ENCODE assay signal across 9 cellular contexts in genomic region chr11:2940166-2940929, GRCh38. TPM values are rescaled to one million over a fixed set of nuclear protein-coding genes. Genes with fewer than 3 reads are reported as not detected.
DNase-seq lines count a peak whose midpoint lies in the region; ATAC-seq and FAIRE-seq lines count a peak whose summit lies in the region.
"Had no signal": no experiment of that assay in that cellular context is flagged by ENCODE, and none has a peak within 500 bp of the region (broad histone marks: within the 10 kb centered on the region; RNA-seq: fewer than 3 reads in every experiment).

No MANE protein-coding gene starts in this region.

- peak; percentile 82 for DNase-seq in GM23248
- peak; percentile 90 for DNase-seq in RCC 7860 (ENCODE audit: low spot score)
- DNase-seq in renal cortical epithelial cell (ENCODE audit: low read depth): peak; percentile 65
- no peak for DNase-seq in OCI-M2 (lab: John Stamatoyannopoulos, UW; ENCODE audit: unreplicated experiment)
- DNase-seq in pons (ENCODE audit: low spot score): no peak
- no peak for DNase-seq in NCI-H187 treated with DMSO at 0.1 percent for 48 hours (lab: John Stamatoyannopoulos, UW)
- DNase-seq: cortex of kidney had no signal

- 0 out of 2 replicates have a peak, but pooled peaks cover 4% of the 10 kb centered on the region for H3F3A ChIP-seq in GM23248 (ENCODE audit: insufficient read depth)

- in situ Hi-C loops in GM23248 (cut with MboI): no loop called here

- H3K9me2 ChIP-seq in GM23248 (ENCODE audit: insufficient read depth): no peaks in the 10 kb centered on the region

- peak overlapping the region; percentile 56 for H3K27ac ChIP-seq in GM23248

- no peak overlapping the region for H2AFZ ChIP-seq in GM23248

- peak; percentile 71 for ATAC-seq in esophagus mucosa
- ATAC-seq in GM18502 (IDR thresholded peaks at IDR 0.05; ENCODE audit: poor library complexity, unreplicated experiment): no peak

- H3K9ac ChIP-seq in GM23248: peak overlapping the region; percentile 60

- H3K9me3 ChIP-seq in GM23248 (ENCODE audit: low read depth): no peaks in the 10 kb centered on the region

- FAIRE-seq in RCC 7860 (lab: Jason Lieb, UNC): no peak

- H3K4me2 ChIP-seq in GM23248 (ENCODE audit: unreplicated experiment): peak overlapping the region; percentile 4

- H4K20me1 ChIP-seq in GM23248 (ENCODE audit: insufficient read depth): no peaks in the 10 kb centered on the region

- H3K27me3 ChIP-seq in GM23248 (replicated peaks; ENCODE audit: insufficient read depth): no peaks in the 10 kb centered on the region

- 38 to 42% methylated on average over 14 of the region's 15 CpGs for WGBS in GM23248 (ENCODE audit: low coverage in 1 of 2, low lambda C conversion rate in 2 of 2, missing lambda C conversion rate in 2 of 2), 2 experiments

- H3K4me3 ChIP-seq in GM23248: no peak overlapping the region

- no peaks in the 10 kb centered on the region for H3K79me2 ChIP-seq in GM23248 (ENCODE audit: insufficient read depth)

- peaks cover 16% of the 10 kb centered on the region for H3K4me1 ChIP-seq in GM23248 (ENCODE audit: insufficient read depth)

- no peaks in the 10 kb centered on the region for H3K36me3 ChIP-seq in GM23248 (ENCODE audit: low read depth)

RNA-seq across cellular contexts. Expression of gene PHLDA2, which starts 11.1 kb away (rescaled TPM):
- 11.7 and 16.8 TPM in 2 replicates for total RNA-seq in GM23248 (2014; rRNA removed; shearing (Covaris generic))
- 64.4 and 66.0 TPM in 2 replicates for polyA plus RNA-seq in GM23248 (2016; fragmentation: Nextera tagmentation; extraction: Ambion mirVana)
- total RNA-seq in esophagus mucosa (45.0 TPM), renal cortical epithelial cell (2.0 and 4.9 TPM in 2 replicates)

RNA-seq across cellular contexts. Expression of gene NAP1L4, which starts 51.8 kb away (rescaled TPM):
- 57.4 and 68.8 TPM in 2 replicates for total RNA-seq in GM23248 (2014; rRNA removed; shearing (Covaris generic))
- 121 and 122 TPM in 2 replicates for polyA plus RNA-seq in GM23248 (2016; fragmentation: Nextera tagmentation; extraction: Ambion mirVana)
- 113 TPM for total RNA-seq in esophagus mucosa
- total RNA-seq in renal cortical epithelial cell: 144 and 273 TPM in 2 replicates

RNA-seq across cellular contexts. Expression of gene CDKN1C, which starts 54.8 kb away (rescaled TPM):
- 0.43 TPM in 1 of 2 replicates, not detected in the other for total RNA-seq in GM23248 (2014; rRNA removed; shearing (Covaris generic))
- polyA plus RNA-seq in GM23248 (2016; fragmentation: Nextera tagmentation; extraction: Ambion mirVana): 0.38 and 1.2 TPM in 2 replicates
- total RNA-seq in esophagus mucosa (3.5 TPM), renal cortical epithelial cell (25.3 and 28.5 TPM in 2 replicates)

Comparison
In these comparisons a context has a peak if more than half of its experiments do, and no peak if none do; other contexts are left out.
1. DNase-seq: peak in GM23248 (single experiment), RCC 7860 (single experiment) and renal cortical epithelial cell (single experiment); none in OCI-M2 (single experiment), pons (single experiment) and NCI-H187 treated with DMSO at 0.1 percent for 48 hours (single experiment).